Comparison of ENCODE assay signal across 23 cellular contexts in genomic region chr3:133901083-133901482, GRCh38. TPM values are rescaled to one million over a fixed set of nuclear protein-coding genes. Genes with fewer than 3 reads are reported as not detected.
DNase-seq lines count a peak whose midpoint lies in the region; ATAC-seq and TF ChIP-seq lines count a peak whose summit lies in the region.
"Had no signal": no experiment of that assay in that cellular context is flagged by ENCODE, and none has a peak within 500 bp of the region (broad histone marks: within the 10 kb centered on the region; RNA-seq: fewer than 3 reads in every experiment).

No MANE protein-coding gene starts in this region.

- 75% methylated on average over 1 of the region's 1 CpG for WGBS in smooth muscle cell (ENCODE audit: low lambda C conversion rate)
- 90% methylated on average over 1 of the region's 1 CpG for WGBS in suprapubic skin

- no peaks in the 10 kb centered on the region for H3F3A ChIP-seq in smooth muscle cell (ENCODE audit: low read depth)

- no peak overlapping the region for H2AFZ ChIP-seq in smooth muscle cell (ENCODE audit: low read depth)

- TF ChIP-seq POLR2A in suprapubic skin (IDR thresholded peaks at IDR 0.05), result no peak

- no peaks in the 10 kb centered on the region for H3K36me3 ChIP-seq in smooth muscle cell (ENCODE audit: low read depth)
- H3K36me3 ChIP-seq in suprapubic skin, result no peaks in the 10 kb centered on the region
- H3K36me3 ChIP-seq: gastroesophageal sphincter, sigmoid colon, thyroid gland had no signal

- TF ChIP-seq CTCF in VCaP (conservative IDR thresholded peaks at IDR 0.05) (0 out of 2 replicates have a peak, but pooled peaks have one; percentile 11), fibroblast of villous mesenchyme (IDR thresholded peaks at IDR 0.05; ENCODE audit: insufficient read depth, low read depth, low read length) (peak; percentile 28), smooth muscle cell (IDR thresholded peaks at IDR 0.05; ENCODE audit: borderline replicate concordance, insufficient read depth, poor library complexity, severe bottlenecking) (no peak), suprapubic skin (IDR thresholded peaks at IDR 0.05) (no peak)

- H3K9ac ChIP-seq in smooth muscle cell (ENCODE audit: low read depth), result no peak overlapping the region

- H3K79me2 ChIP-seq in smooth muscle cell (ENCODE audit: low read depth), result no peaks in the 10 kb centered on the region

- H3K27me3 ChIP-seq in smooth muscle cell (ENCODE audit: low read depth), result peaks cover 36% of the 10 kb centered on the region
- peaks cover 6% of the 10 kb centered on the region for H3K27me3 ChIP-seq in suprapubic skin
- H3K27me3 ChIP-seq: gastroesophageal sphincter, sigmoid colon, thyroid gland had no signal

- H3K4me3 ChIP-seq in fibroblast of villous mesenchyme (ENCODE audit: low read depth, low read length) (no peak overlapping the region), smooth muscle cell (no peak overlapping the region), suprapubic skin (no peak overlapping the region)
- H3K4me3 ChIP-seq: gastroesophageal sphincter, sigmoid colon, thyroid gland had no signal

- H3K27ac ChIP-seq in VCaP, result no peak overlapping the region
- H3K27ac ChIP-seq in smooth muscle cell (ENCODE audit: low read depth), result no peak overlapping the region
- no peak overlapping the region for H3K27ac ChIP-seq in suprapubic skin
- H3K27ac ChIP-seq: gastroesophageal sphincter, HL-60, sigmoid colon, thyroid gland had no signal

- intact Hi-C loops in Right ventricle myocardium superior (cut with DNase I), result no loop called here
- intact Hi-C loops in cardiac septum (cut with DNase I), result no loop called here
- intact Hi-C loops in sciatic nerve (cut with DNase I), result no loop called here

- H3K4me2 ChIP-seq in smooth muscle cell, result no peak overlapping the region

- ATAC-seq in Right ventricle myocardium superior (ENCODE audit: poor library complexity) (peak; percentile 74), sciatic nerve (no peak)
- ATAC-seq: gastroesophageal sphincter; natural killer cell treated with Interleukin-12 subunit alpha and Interleukin-12 subunit beta and Interleukin-15 and Interleukin-18, amount 100 ng/mL, for 72 hours had no signal

- TF ChIP-seq EP300 in suprapubic skin (IDR thresholded peaks at IDR 0.05), result no peak

- DNase-seq in Right ventricle myocardium superior (no peak), cardiac septum (ENCODE audit: low spot score) (no peak), fibroblast of villous mesenchyme (ENCODE audit: low read depth) (no peak), smooth muscle cell (lab: John Stamatoyannopoulos, UW; ENCODE audit: unreplicated experiment) (no peak), GM19240 (ENCODE audit: insufficient read length, low spot score) (no peak), suprapubic skin (ENCODE audit: low spot score in 2 of 2) (no peak), sciatic nerve (ENCODE audit: low spot score) (no peak)
- DNase-seq: activated CD4-positive, alpha-beta memory T cell treated with anti-CD3 and anti-CD28 coated beads for 36 hours; activated T-cell treated with anti-CD3 and anti-CD28 coated beads, Interleukin-2, amount 50 U/mL, for 48 hours; CD4-positive, alpha-beta memory T cell; immature natural killer cell; KG1; NCI-H1417; NCI-H345; NK-92 treated with Interleukin-12 subunit alpha and Interleukin-12 subunit beta, amount 100 ng/mL, for 24 hours; sigmoid colon; stimulated activated CD4-positive, alpha-beta T cell treated with anti-CD3 and anti-CD28 coated beads, Interleukin-2, amount 100 ng/mL, for 48 hours; stimulated activated CD8-positive, alpha-beta memory T cell treated with anti-CD3 and anti-CD28 coated beads, Interleukin-4, amount 100 ng/mL, for 48 hours; thyroid gland had no signal

- no peaks in the 10 kb centered on the region for H4K20me1 ChIP-seq in smooth muscle cell (ENCODE audit: low read depth)

- H3K9me3 ChIP-seq in smooth muscle cell (replicated peaks; ENCODE audit: low read depth) (no peaks in the 10 kb centered on the region), suprapubic skin (no peaks in the 10 kb centered on the region)
- H3K9me3 ChIP-seq: gastroesophageal sphincter, sigmoid colon, thyroid gland had no signal

- H3K4me1 ChIP-seq in smooth muscle cell (ENCODE audit: low read depth) (no peaks in the 10 kb centered on the region), suprapubic skin (peaks cover 3% of the 10 kb centered on the region)

RNA-seq across cellular contexts. Expression of gene RAB6B, which starts 5.4 kb away (rescaled TPM):
- total RNA-seq in Right ventricle myocardium superior (48.5 TPM), cardiac septum (42.4 TPM), fibroblast of villous mesenchyme (0.32 and 0.86 TPM in 2 replicates), smooth muscle cell (1.6 and 2.0 TPM in 2 replicates), suprapubic skin (1 to 10 TPM in 1 of 4 donors, under 1 TPM in 3; 0.34 to 1.3 (median 0.83) TPM), sciatic nerve (9.5 TPM)
- 1.2 and 2.2 TPM in 2 replicates for polyA plus RNA-seq in smooth muscle cell

Comparison
In these comparisons a context has a peak if more than half of its experiments do, and no peak if none do; other contexts are left out.
1. CTCF ChIP-seq: peak in VCaP (single experiment) and fibroblast of villous mesenchyme (single experiment); none in smooth muscle cell (single experiment) and suprapubic skin (0 of 2).